1 cellular context compared by ENCODE assay signal in genomic region chr22:36110306-36110791, GRCh38.
TF ChIP-seq lines count a peak whose summit lies in the region.

No MANE protein-coding gene starts in this region.

TF ChIP-seq in HepG2, 621 proteins besides CTCF, POLR2A, EP300 and RAD21:
- TF ChIP-seq, protein P1, sequence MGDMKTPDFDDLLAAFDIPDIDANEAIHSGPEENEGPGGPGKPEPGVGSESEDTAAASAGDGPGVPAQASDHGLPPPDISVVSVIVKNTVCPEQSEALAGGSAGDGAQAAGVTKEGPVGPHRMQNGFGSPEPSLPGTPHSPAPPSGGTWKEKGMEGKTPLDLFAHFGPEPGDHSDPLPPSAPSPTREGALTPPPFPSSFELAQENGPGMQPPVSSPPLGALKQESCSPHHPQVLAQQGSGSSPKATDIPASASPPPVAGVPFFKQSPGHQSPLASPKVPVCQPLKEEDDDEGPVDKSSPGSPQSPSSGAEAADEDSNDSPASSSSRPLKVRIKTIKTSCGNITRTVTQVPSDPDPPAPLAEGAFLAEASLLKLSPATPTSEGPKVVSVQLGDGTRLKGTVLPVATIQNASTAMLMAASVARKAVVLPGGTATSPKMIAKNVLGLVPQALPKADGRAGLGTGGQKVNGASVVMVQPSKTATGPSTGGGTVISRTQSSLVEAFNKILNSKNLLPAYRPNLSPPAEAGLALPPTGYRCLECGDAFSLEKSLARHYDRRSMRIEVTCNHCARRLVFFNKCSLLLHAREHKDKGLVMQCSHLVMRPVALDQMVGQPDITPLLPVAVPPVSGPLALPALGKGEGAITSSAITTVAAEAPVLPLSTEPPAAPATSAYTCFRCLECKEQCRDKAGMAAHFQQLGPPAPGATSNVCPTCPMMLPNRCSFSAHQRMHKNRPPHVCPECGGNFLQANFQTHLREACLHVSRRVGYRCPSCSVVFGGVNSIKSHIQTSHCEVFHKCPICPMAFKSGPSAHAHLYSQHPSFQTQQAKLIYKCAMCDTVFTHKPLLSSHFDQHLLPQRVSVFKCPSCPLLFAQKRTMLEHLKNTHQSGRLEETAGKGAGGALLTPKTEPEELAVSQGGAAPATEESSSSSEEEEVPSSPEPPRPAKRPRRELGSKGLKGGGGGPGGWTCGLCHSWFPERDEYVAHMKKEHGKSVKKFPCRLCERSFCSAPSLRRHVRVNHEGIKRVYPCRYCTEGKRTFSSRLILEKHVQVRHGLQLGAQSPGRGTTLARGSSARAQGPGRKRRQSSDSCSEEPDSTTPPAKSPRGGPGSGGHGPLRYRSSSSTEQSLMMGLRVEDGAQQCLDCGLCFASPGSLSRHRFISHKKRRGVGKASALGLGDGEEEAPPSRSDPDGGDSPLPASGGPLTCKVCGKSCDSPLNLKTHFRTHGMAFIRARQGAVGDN (CRISPR knock-in tag; IDR thresholded peaks at IDR 0.05): peak; percentile 48; the same call in 1 of the 2 replicates
- TF ChIP-seq REXO4 (CRISPR knock-in tag; IDR thresholded peaks at IDR 0.05; ENCODE audit: borderline replicate concordance): no peak
- no peak for TF ChIP-seq ZNF768 (CRISPR knock-in tag; IDR thresholded peaks at IDR 0.05)
TF ChIP-seq in HepG2: peak in this region for 1.
